In genomic region chr4:169033660-169034059, GRCh38 we compare ENCODE assay signal across 18 cellular contexts. TPM values are rescaled to one million over a fixed set of nuclear protein-coding genes. Genes with fewer than 3 reads are reported as not detected.
DNase-seq lines count a peak whose midpoint lies in the region; ATAC-seq and TF ChIP-seq lines count a peak whose summit lies in the region.
"Had no signal": no experiment of that assay in that cellular context is flagged by ENCODE, and none has a peak within 500 bp of the region (broad histone marks: within the 10 kb centered on the region; RNA-seq: fewer than 3 reads in every experiment).

No MANE protein-coding gene starts in this region.

- H3K79me1 ChIP-seq in trophoblast cell (ENCODE audit: low read length): no peaks in the 10 kb centered on the region

- no peak overlapping the region for H4K12ac ChIP-seq in trophoblast cell (ENCODE audit: low read depth, low read length)

- no peak overlapping the region for H3K4ac ChIP-seq in trophoblast cell (ENCODE audit: low read depth, low read length)

- H3K18ac ChIP-seq in trophoblast cell (ENCODE audit: low read length): no peak overlapping the region

- peak overlapping the region; percentile 45 for H3K9ac ChIP-seq in trophoblast cell (ENCODE audit: low read length)

- no CpG with 5 or more reads among the region's 6 CpGs for WGBS in trophoblast cell (ENCODE audit: extremely low coverage, insufficient coverage, insufficient read length)

- H3K36me3 ChIP-seq in trophoblast cell (ENCODE audit: control insufficient read depth in 1 of 2, insufficient read depth in 2 of 2, low read length in 2 of 2) (no peaks in the 10 kb centered on the region), osteoblast (ENCODE audit: insufficient read depth, low read length) (no peaks in the 10 kb centered on the region)
- H3K36me3 ChIP-seq: uterus had no signal

- H2AK5ac ChIP-seq in trophoblast cell (ENCODE audit: low read length): no peak overlapping the region

- H3K27ac ChIP-seq in trophoblast cell (ENCODE audit: low read depth, low read length): no peak overlapping the region
- no peak overlapping the region for H3K27ac ChIP-seq in osteoblast (ENCODE audit: low read depth, low read length)
- H3K27ac ChIP-seq: uterus had no signal

- H2AFZ ChIP-seq in trophoblast cell (ENCODE audit: insufficient read depth, low read length, poor library complexity) (no peak overlapping the region), osteoblast (ENCODE audit: low read length) (no peak overlapping the region)

- DNase-seq in SHP77 (lab: John Stamatoyannopoulos, UW): peak; percentile 55 to 61
- no peak for DNase-seq in SHP77 treated with DMSO at 0.1 percent for 48 hours (lab: John Stamatoyannopoulos, UW)
- peak; percentile 32 for DNase-seq in NCI-H1048 (lab: John Stamatoyannopoulos, UW)
- peak; percentile 13 to 52 for DNase-seq in trophoblast cell
- DNase-seq in activated CD4-positive, CD25-positive, alpha-beta regulatory T cell treated with anti-CD3 and anti-CD28 coated beads, Interleukin-2, amount 50 U/mL, for 72 hours: no peak
- DNase-seq in kidney glomerular epithelial cell (lab: John Stamatoyannopoulos, UW): no peak
- no peak for DNase-seq in osteoblast (ENCODE audit: insufficient read length, low spot score, missing footprints)
- DNase-seq: activated CD8-positive, alpha-beta T cell treated with anti-CD3 and anti-CD28 coated beads for 36 hours; activated naive CD4-positive, alpha-beta T cell treated with anti-CD3 and anti-CD28 coated beads for 36 hours; AML-193; foreskin fibroblast; GF-D8; islet precursor cell; nephron progenitor cell; small intestine; T-helper 17 cell; uterus had no signal

- H2BK12ac ChIP-seq in trophoblast cell (ENCODE audit: low read length): no peak overlapping the region

- no peak overlapping the region for H3K27ac Mint-ChIP-seq in activated T-helper 17 cell treated with anti-CD3 and anti-CD28 coated beads, Interleukin-2, amount 50 U/mL, for 72 hours
- H3K27ac Mint-ChIP-seq: activated CD8-positive, alpha-beta T cell treated with anti-CD3 and anti-CD28 coated beads for 36 hours; activated naive CD4-positive, alpha-beta T cell treated with anti-CD3 and anti-CD28 coated beads for 36 hours; nephron progenitor cell; T-helper 17 cell had no signal

- no peak overlapping the region for H3K4me3 Mint-ChIP-seq in activated T-helper 17 cell treated with anti-CD3 and anti-CD28 coated beads, Interleukin-2, amount 50 U/mL, for 72 hours
- H3K4me3 Mint-ChIP-seq: activated CD8-positive, alpha-beta T cell treated with anti-CD3 and anti-CD28 coated beads for 36 hours; activated naive CD4-positive, alpha-beta T cell treated with anti-CD3 and anti-CD28 coated beads for 36 hours; nephron progenitor cell; T-helper 17 cell had no signal

- no peak overlapping the region for H3K14ac ChIP-seq in trophoblast cell (ENCODE audit: low read length)

- H3K9me3 Mint-ChIP-seq in activated T-helper 17 cell treated with anti-CD3 and anti-CD28 coated beads, Interleukin-2, amount 50 U/mL, for 72 hours: no peaks in the 10 kb centered on the region
- H3K9me3 Mint-ChIP-seq: activated CD8-positive, alpha-beta T cell treated with anti-CD3 and anti-CD28 coated beads for 36 hours; activated naive CD4-positive, alpha-beta T cell treated with anti-CD3 and anti-CD28 coated beads for 36 hours had no signal

- H3K36me3 Mint-ChIP-seq in activated T-helper 17 cell treated with anti-CD3 and anti-CD28 coated beads, Interleukin-2, amount 50 U/mL, for 72 hours (ENCODE audit: low read depth): no peaks in the 10 kb centered on the region

- H3K27me3 ChIP-seq in trophoblast cell (ENCODE audit: insufficient read depth, low read length) (no peaks in the 10 kb centered on the region), osteoblast (ENCODE audit: insufficient read depth, low read length) (no peaks in the 10 kb centered on the region)
- H3K27me3 ChIP-seq: uterus had no signal

- H3K4me3 ChIP-seq in trophoblast cell (ENCODE audit: low read depth, low read length) (no peak overlapping the region), osteoblast (ENCODE audit: insufficient read depth, low read length) (no peak overlapping the region)
- H3K4me3 ChIP-seq: uterus had no signal

- peaks cover 5% of the 10 kb centered on the region for H3K27me3 Mint-ChIP-seq in activated T-helper 17 cell treated with anti-CD3 and anti-CD28 coated beads, Interleukin-2, amount 50 U/mL, for 72 hours

- TF ChIP-seq CTCF in osteoblast (IDR thresholded peaks at IDR 0.05; ENCODE audit: extremely low read depth, low read depth, low read length): no peak

- peak overlapping the region; percentile 51 for H4K91ac ChIP-seq in trophoblast cell (ENCODE audit: low read depth, low read length)

- H2BK120ac ChIP-seq in trophoblast cell (ENCODE audit: insufficient read depth, low read length, poor library complexity): peak overlapping the region; percentile 38

- H4K20me1 ChIP-seq in osteoblast (ENCODE audit: insufficient read depth, low read length): no peaks in the 10 kb centered on the region

- no peak overlapping the region for H3K23ac ChIP-seq in trophoblast cell (ENCODE audit: low read length)

- H3K79me2 ChIP-seq in trophoblast cell (ENCODE audit: control insufficient read depth, insufficient read depth, low read length, poor library complexity) (no peaks in the 10 kb centered on the region), osteoblast (ENCODE audit: insufficient read depth, low read length) (no peaks in the 10 kb centered on the region)

- H2BK5ac ChIP-seq in trophoblast cell (ENCODE audit: low read depth, low read length, poor library complexity): no peak overlapping the region

- H3K9me3 ChIP-seq in trophoblast cell (ENCODE audit: insufficient read depth, low read depth, low read length) (no peaks in the 10 kb centered on the region), osteoblast (ENCODE audit: low read depth, low read length) (no peaks in the 10 kb centered on the region)
- H3K9me3 ChIP-seq: uterus had no signal

- peak; percentile 55 for ATAC-seq in activated T-helper 17 cell treated with anti-CD3 and anti-CD28 coated beads, Interleukin-2, amount 50 U/mL, for 72 hours (replicated peaks)
- ATAC-seq: activated CD8-positive, alpha-beta T cell treated with anti-CD3 and anti-CD28 coated beads for 36 hours; T-helper 17 cell had no signal

- H4K8ac ChIP-seq in trophoblast cell (ENCODE audit: low read depth, low read length): no peak overlapping the region

- no peaks in the 10 kb centered on the region for H3K4me1 Mint-ChIP-seq in activated T-helper 17 cell treated with anti-CD3 and anti-CD28 coated beads, Interleukin-2, amount 50 U/mL, for 72 hours

- peaks cover 0 to 2% of the 10 kb centered on the region in 2 experiments for H3K4me1 ChIP-seq in trophoblast cell (ENCODE audit: control insufficient read depth in 1 of 2, insufficient read depth in 2 of 2, low read length in 2 of 2)
- peaks cover 5% of the 10 kb centered on the region for H3K4me1 ChIP-seq in osteoblast (ENCODE audit: insufficient read depth, low read length)
- H3K4me1 ChIP-seq: uterus had no signal

- no peak overlapping the region for H3K4me2 ChIP-seq in trophoblast cell (ENCODE audit: low read length)
- no peak overlapping the region for H3K4me2 ChIP-seq in osteoblast (ENCODE audit: insufficient read depth, low read length)

RNA-seq across cellular contexts. Expression of gene CBR4, which starts 23.6 kb away (rescaled TPM):
- total RNA-seq in activated T-helper 17 cell treated with anti-CD3 and anti-CD28 coated beads, Interleukin-2, amount 50 U/mL, for 72 hours: 10 to 100 TPM; 13.7 to 18.0 TPM
- polyA plus RNA-seq in trophoblast cell (2013): 9.1 and 9.7 TPM in 2 replicates
- total RNA-seq in osteoblast: 19.2 and 24.2 TPM in 2 replicates

Comparison
In these comparisons a context has a peak if more than half of its experiments do, and no peak if none do; other contexts are left out.
1. DNase-seq: peak in SHP77 (2 of 2), NCI-H1048 (single experiment) and trophoblast cell (2 of 2); none in SHP77 treated with DMSO at 0.1 percent for 48 hours (single experiment), activated CD4-positive, CD25-positive, alpha-beta regulatory T cell treated with anti-CD3 and anti-CD28 coated beads, Interleukin-2, amount 50 U/mL, for 72 hours (single experiment), kidney glomerular epithelial cell (single experiment) and osteoblast (single experiment).